1 cellular context compared by ENCODE assay signal in genomic region chr5:53376853-53377252, GRCh38.
TF ChIP-seq lines count a peak whose summit lies in the region.

No MANE protein-coding gene starts in this region.

TF ChIP-seq in A549, 52 proteins besides CTCF, POLR2A, EP300 and RAD21 (continued from another document):
- TF ChIP-seq HMGXB4 (CRISPR knock-in tag; IDR thresholded peaks at IDR 0.05; ENCODE audit: borderline replicate concordance) (no peak), CHD2 (IDR thresholded peaks at IDR 0.05; ENCODE audit: low read length, partially characterized antibody) (no peak), ATOH8 (CRISPR knock-in tag; IDR thresholded peaks at IDR 0.05; ENCODE audit: low read depth) (no peak), MAZ (IDR thresholded peaks at IDR 0.05; ENCODE audit: borderline replicate concordance, low read depth, low read length) (no peak), SMC3 (IDR thresholded peaks at IDR 0.05) (no peak), FOSL2 (IDR thresholded peaks at IDR 0.05) (no peak), FOSL2 (CRISPR knock-in tag; IDR thresholded peaks at IDR 0.05) (no peak), RARB (CRISPR knock-in tag; IDR thresholded peaks at IDR 0.05) (no peak), RCOR1 (IDR thresholded peaks at IDR 0.05; ENCODE audit: low read depth, low read length) (no peak)
